In genomic region chr10:14873090-14873760, GRCh38 we compare ENCODE assay signal across 14 cellular contexts. TPM values are rescaled to one million over a fixed set of nuclear protein-coding genes. Genes with fewer than 3 reads are reported as not detected.
A peak's percentile ranks its signal among the peaks of the same experiment; 100 is the strongest.
DNase-seq lines count a peak whose midpoint lies in the region; ATAC-seq lines count a peak whose summit lies in the region.
"Had no signal": no experiment of that assay in that cellular context is flagged by ENCODE, and none has a peak within 500 bp of the region (broad histone marks: within the 10 kb centered on the region; RNA-seq: fewer than 3 reads in every experiment).

No MANE protein-coding gene starts in this region.

- H3K27ac ChIP-seq in epithelial cell of prostate = peak overlapping the region; percentile 10
- H3K27ac ChIP-seq: BLaER1, KMS-11 had no signal

- DNase-seq in Daoy (ENCODE audit: low read depth) = peak; percentile 14
- no peak for DNase-seq in epithelial cell of prostate (ENCODE audit: low read depth, low spot score)
- DNase-seq in NCI-H2081 (lab: John Stamatoyannopoulos, UW) = no peak
- DNase-seq in 8988T = no peak
- DNase-seq in activated CD8-positive, alpha-beta memory T cell treated with anti-CD3 and anti-CD28 coated beads for 24 hours = no peak
- DNase-seq: central memory CD4-positive, alpha-beta T cell; nephron progenitor cell; stimulated activated CD4-positive, alpha-beta T cell treated with anti-CD3 and anti-CD28 coated beads, Interleukin-1b, Interleukin-23, amount 100 ng/mL, for 48 hours; T-helper 1 cell had no signal

- peak; percentile 53 for ATAC-seq in GM21390 (IDR thresholded peaks at IDR 0.05; ENCODE audit: unreplicated experiment)
- ATAC-seq in HG03469 (IDR thresholded peaks at IDR 0.05; ENCODE audit: unreplicated experiment) = peak; percentile 47
- no peak for ATAC-seq in GM18873 (IDR thresholded peaks at IDR 0.05; ENCODE audit: low FRiP score, unreplicated experiment)

RNA-seq across cellular contexts. Expression of gene SUV39H2, which starts 5.4 kb away (rescaled TPM):
- total RNA-seq in Daoy (2014; rRNA removed; shearing (Covaris generic)) = 29.0 and 35.7 TPM in 2 replicates

RNA-seq across cellular contexts. Expression of gene HSPA14, which starts 35.1 kb away (rescaled TPM):
- 39.9 and 51.2 TPM in 2 replicates for total RNA-seq in Daoy (2014; rRNA removed; shearing (Covaris generic))

RNA-seq across cellular contexts. Expression of gene MSANTD7, which starts 35.1 kb away (rescaled TPM):
- total RNA-seq in Daoy (2014; rRNA removed; shearing (Covaris generic)) = 14.4 and 14.7 TPM in 2 replicates

RNA-seq across cellular contexts. Expression of gene CDNF, which starts 35.4 kb away (rescaled TPM):
- not detected in 2 replicates for total RNA-seq in Daoy (2014; rRNA removed; shearing (Covaris generic))
